In the genomic region with DNA sequence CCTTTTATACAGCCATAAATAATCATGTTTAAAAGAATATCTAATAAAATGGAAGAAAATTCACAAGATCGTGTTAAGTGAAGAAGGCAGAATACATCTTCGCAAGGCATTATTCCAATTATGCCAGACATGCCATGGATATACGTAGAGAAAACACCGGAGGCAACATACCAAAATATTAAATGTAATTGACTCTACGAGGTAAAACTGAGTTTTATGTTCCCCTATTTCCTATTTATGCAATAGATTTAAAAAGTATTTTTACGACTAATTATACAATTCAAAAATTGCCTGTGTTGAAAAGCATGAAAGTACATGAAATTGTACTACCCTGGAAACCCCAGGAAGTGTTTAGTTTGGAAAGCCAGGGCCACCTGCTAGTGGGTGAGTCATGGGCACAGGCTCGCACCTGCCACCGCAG, we compare ENCODE assay signal across 8 cellular contexts. TPM values are rescaled to one million over a fixed set of nuclear protein-coding genes. Genes with fewer than 3 reads are reported as not detected.
DNase-seq lines count a peak whose midpoint lies in the region; ATAC-seq and TF ChIP-seq lines count a peak whose summit lies in the region.

No MANE protein-coding gene starts in this region.

- H3K27me3 ChIP-seq in Caco-2 (replicated peaks; ENCODE audit: control insufficient read depth, insufficient read depth, low read length), result no peaks in the 10 kb centered on the region
- H3K27me3 ChIP-seq in HUES64 (ENCODE audit: insufficient read depth, low read length), result no peaks in the 10 kb centered on the region

- TF ChIP-seq CTCF in Caco-2 (IDR thresholded peaks at IDR 0.05; ENCODE audit: insufficient read depth in 1 of 2, low read depth in 1 of 2, low read length in 1 of 2, severe bottlenecking in 1 of 2, unreplicated experiment in 1 of 2), result no peak
- TF ChIP-seq CTCF in astrocyte of the spinal cord (IDR thresholded peaks at IDR 0.05; ENCODE audit: low read depth, low read length), result no peak

- peak overlapping the region; percentile 91 for H3K27ac ChIP-seq in HUES64 (ENCODE audit: low read depth, low read length)

- no peaks in the 10 kb centered on the region for H3K27me3 Mint-ChIP-seq in Caco-2 (ENCODE audit: insufficient read depth, unreplicated experiment)
- H3K27me3 Mint-ChIP-seq in memory B cell, result no peaks in the 10 kb centered on the region

- DNase-seq in Caco-2 (no peak), astrocyte of the spinal cord (ENCODE audit: low read depth, low spot score) (no peak), memory B cell (ENCODE audit: low spot score in 2 of 2) (no peak), hypothalamus (lab: John Stamatoyannopoulos, UW) (no peak), GOT3 (lab: John Stamatoyannopoulos, UW) (no peak)
- DNase-seq in stimulated activated naive CD4-positive, alpha-beta T cell treated with Interleukin-2 at 50 U/mL for 16 hours (lab: John Stamatoyannopoulos, UW), result no peak

- H3K4me1 Mint-ChIP-seq in Caco-2 (ENCODE audit: low read depth, unreplicated experiment), result no peaks in the 10 kb centered on the region
- H3K4me1 Mint-ChIP-seq in memory B cell, result peaks cover 34% of the 10 kb centered on the region

- no TSS peak for BruUV-seq in Caco-2 (replicated peaks; lab: Mats Ljungman, UMichigan)

- TF ChIP-seq POLR2A in GM18505 (IDR thresholded peaks at IDR 0.05; ENCODE audit: borderline replicate concordance, extremely low read depth, insufficient read depth, insufficient read length), result no peak

- H3K27ac Mint-ChIP-seq in Caco-2 (ENCODE audit: unreplicated experiment) (peak overlapping the region; percentile 99), memory B cell (peak overlapping the region; percentile 100)

- peak overlapping the region; percentile 91 for H3K4me3 ChIP-seq in Caco-2 (ENCODE audit: low read depth, low read length)
- peak overlapping the region; percentile 60 for H3K4me3 ChIP-seq in HUES64 (ENCODE audit: low read length)
- H3K4me3 ChIP-seq in astrocyte of the spinal cord (ENCODE audit: low read depth, low read length), result peak overlapping the region; percentile 74

- POLR2A ChIA-PET in Caco-2 (lab: Charles Lee), result interaction anchor here (1.1 to 2.2 kb wide), 3 partner anchors 10 to 42 kb away, joined by 5 to 29 read pairs (median 5); no protein-coding TSS in a partner anchor

- H3K36me3 ChIP-seq in Caco-2 (ENCODE audit: control insufficient read depth, insufficient read depth, low read length) (peaks cover 5% of the 10 kb centered on the region; the same call in 1 of the 2 replicates), HUES64 (ENCODE audit: insufficient read depth, low read length) (peaks cover 29% of the 10 kb centered on the region)

- peak overlapping the region; percentile 96 for H3K9ac ChIP-seq in HUES64 (ENCODE audit: low read depth, low read length)

- peak overlapping the region; percentile 88 for H3K4me3 Mint-ChIP-seq in Caco-2 (ENCODE audit: unreplicated experiment)
- H3K4me3 Mint-ChIP-seq in memory B cell, result peak overlapping the region; percentile 94

- H3K9me3 Mint-ChIP-seq in Caco-2 (ENCODE audit: unreplicated experiment) (no peaks in the 10 kb centered on the region), memory B cell (no peaks in the 10 kb centered on the region)

- in situ Hi-C loops in astrocyte of the spinal cord (cut with HindIII; ENCODE audit: low sequenced_read_pairs), result no loop called here

- H3K4me1 ChIP-seq in Caco-2, result peaks cover 17% of the 10 kb centered on the region
- H3K4me1 ChIP-seq in HUES64 (ENCODE audit: insufficient read depth, low read length), result peaks cover 31% of the 10 kb centered on the region

- CTCF ChIA-PET in Caco-2 (lab: Charles Lee), result interaction anchor here (1.3 to 2.8 kb wide), 2 partner anchors 10 to 13 kb away, joined by 3 to 9 read pairs; no protein-coding TSS in a partner anchor

- no peaks in the 10 kb centered on the region for H3K9me3 ChIP-seq in Caco-2
- no peaks in the 10 kb centered on the region for H3K9me3 ChIP-seq in HUES64 (ENCODE audit: insufficient read depth, low read depth, low read length)

- H3K36me3 Mint-ChIP-seq in Caco-2 (ENCODE audit: insufficient read depth, unreplicated experiment) (peaks cover 35% of the 10 kb centered on the region), memory B cell (peaks cover 2% of the 10 kb centered on the region)

- intact Hi-C loops in Caco-2 (cut with micrococcal nuclease; ENCODE audit: unreplicated experiment), result loop anchor here (1.0 to 2.0 kb wide), 3 partner anchors 38 to 53 kb away; partner anchors contain the start of genes ACTR3C and LRRC61

- ATAC-seq in memory B cell (ENCODE audit: low read depth), result no peak
- no peak for ATAC-seq in GM18505 (IDR thresholded peaks at IDR 0.05; ENCODE audit: unreplicated experiment)

- 69% methylated on average over 7 of the region's 8 CpGs for WGBS in HUES64

RNA-seq across cellular contexts. Expression of gene REPIN1, which starts 0.9 kb away (rescaled TPM):
- 141 and 148 TPM in 2 replicates for total RNA-seq in Caco-2 (2022)
- 78.2 TPM for polyA plus RNA-seq in HUES64 (2013, experiment 1 of 2)
- 91.5 TPM for polyA plus RNA-seq in HUES64 (2013, experiment 2 of 2)

RNA-seq across cellular contexts. Expression of gene ZNF775, which starts 11.4 kb away (rescaled TPM):
- 4.0 and 4.4 TPM in 2 replicates for total RNA-seq in Caco-2 (2022)
- polyA plus RNA-seq in HUES64 (2013, experiment 1 of 2), result 12.3 TPM
- polyA plus RNA-seq in HUES64 (2013, experiment 2 of 2), result 13.2 TPM

RNA-seq across cellular contexts. Expression of gene RARRES2, which starts 26.3 kb away (rescaled TPM):
- not detected in 2 replicates for total RNA-seq in Caco-2 (2022)
- polyA plus RNA-seq in HUES64 (2013, experiment 1 of 2), result 94.7 TPM
- polyA plus RNA-seq in HUES64 (2013, experiment 2 of 2), result 75.3 TPM

RNA-seq across cellular contexts. Expression of gene ACTR3C, which starts 44.3 kb away (rescaled TPM):
- total RNA-seq in Caco-2 (2022), result 8.0 and 9.2 TPM in 2 replicates
- 1.3 TPM for polyA plus RNA-seq in HUES64 (2013, experiment 1 of 2)
- 0.51 TPM for polyA plus RNA-seq in HUES64 (2013, experiment 2 of 2)

RNA-seq across cellular contexts. Expression of gene LRRC61, which starts 44.5 kb away (rescaled TPM):
- 32.4 and 35.8 TPM in 2 replicates for total RNA-seq in Caco-2 (2022)
- 37.8 TPM for polyA plus RNA-seq in HUES64 (2013, experiment 1 of 2)
- polyA plus RNA-seq in HUES64 (2013, experiment 2 of 2), result 42.0 TPM
